In genomic region chr1:161177936-161178244, GRCh38 we compare ENCODE assay signal across 9 cellular contexts. TPM values are rescaled to one million over a fixed set of nuclear protein-coding genes. Genes with fewer than 3 reads are reported as not detected.
DNase-seq lines count a peak whose midpoint lies in the region; ATAC-seq lines count a peak whose summit lies in the region.
"Had no signal": no experiment of that assay in that cellular context is flagged by ENCODE, and none has a peak within 500 bp of the region (broad histone marks: within the 10 kb centered on the region; RNA-seq: fewer than 3 reads in every experiment).

No MANE protein-coding gene starts in this region.

- H3K9me3 Mint-ChIP-seq in activated CD8-positive, alpha-beta T cell treated with anti-CD3 and anti-CD28 coated beads, Interleukin-2, amount 10 ng/mL, durations not matched to agents 7 days and 5 days (ENCODE audit: insufficient read depth) = no peaks in the 10 kb centered on the region
- no peaks in the 10 kb centered on the region for H3K9me3 Mint-ChIP-seq in stimulated activated memory B cell treated with anti-CD40 and anti-IgM and Interleukin-4, amounts not matched to agents 10 μg/mL and 1 μg/mL and 100 μg/mL, for 72 hours

- H3K36me3 Mint-ChIP-seq in activated CD8-positive, alpha-beta T cell treated with anti-CD3 and anti-CD28 coated beads, Interleukin-2, amount 10 ng/mL, durations not matched to agents 7 days and 5 days (ENCODE audit: low read depth) = peaks cover 34% of the 10 kb centered on the region
- peaks cover 30% of the 10 kb centered on the region for H3K36me3 Mint-ChIP-seq in stimulated activated memory B cell treated with anti-CD40 and anti-IgM and Interleukin-4, amounts not matched to agents 10 μg/mL and 1 μg/mL and 100 μg/mL, for 72 hours

- POLR2A ChIA-PET in activated CD8-positive, alpha-beta T cell treated with anti-CD3 and anti-CD28 coated beads, Interleukin-2, amount 10 ng/mL, durations not matched to agents 7 days and 5 days (lab: Charles Lee) = interaction anchor here (0.6 to 2.3 kb wide), 5 partner anchors 8 to 208 kb away, joined by 3 to 46 read pairs (median 12); partner anchors contain the start of genes NDUFS2 and PPOX

- peak overlapping the region; percentile 94 for H3K27ac Mint-ChIP-seq in activated CD8-positive, alpha-beta T cell treated with anti-CD3 and anti-CD28 coated beads, Interleukin-2, amount 10 ng/mL, durations not matched to agents 7 days and 5 days
- peak overlapping the region; percentile 95 for H3K27ac Mint-ChIP-seq in stimulated activated memory B cell treated with anti-CD40 and anti-IgM and Interleukin-4, amounts not matched to agents 10 μg/mL and 1 μg/mL and 100 μg/mL, for 72 hours

- peak overlapping the region; percentile 91 for H3K4me3 ChIP-seq in iPS-11a (ENCODE audit: low read depth, low read length)

- peak overlapping the region; percentile 90 for H3K4me3 Mint-ChIP-seq in activated CD8-positive, alpha-beta T cell treated with anti-CD3 and anti-CD28 coated beads, Interleukin-2, amount 10 ng/mL, durations not matched to agents 7 days and 5 days
- peak overlapping the region; percentile 95 for H3K4me3 Mint-ChIP-seq in stimulated activated memory B cell treated with anti-CD40 and anti-IgM and Interleukin-4, amounts not matched to agents 10 μg/mL and 1 μg/mL and 100 μg/mL, for 72 hours

- DNase-seq in DMS79 treated with DMSO at 0.1 percent for 48 hours (lab: John Stamatoyannopoulos, UW) = peak; percentile 69
- DNase-seq in DMS79 (lab: John Stamatoyannopoulos, UW) = no peak
- no peak for DNase-seq in activated CD8-positive, alpha-beta T cell treated with anti-CD3 and anti-CD28 coated beads, Interleukin-2, amount 10 ng/mL, durations not matched to agents 7 days and 5 days
- no peak for DNase-seq in NCI-H510A treated with DMSO at 0.1 percent for 48 hours (lab: John Stamatoyannopoulos, UW)
- DNase-seq in central memory CD4-positive, alpha-beta T cell = no peak
- no peak for DNase-seq in NK-92 (lab: John Stamatoyannopoulos, UW; ENCODE audit: unreplicated experiment)

- CTCF ChIA-PET in activated CD8-positive, alpha-beta T cell treated with anti-CD3 and anti-CD28 coated beads, Interleukin-2, amount 10 ng/mL, durations not matched to agents 7 days and 5 days (lab: Charles Lee) = interaction anchor here (0.6 to 3.3 kb wide), 4 partner anchors 12 to 132 kb away, joined by 3 to 40 read pairs (median 7); partner anchors contain the start of genes PPOX and USF1

- ATAC-seq in activated CD8-positive, alpha-beta T cell treated with anti-CD3 and anti-CD28 coated beads, Interleukin-2, amount 10 ng/mL, durations not matched to agents 7 days and 5 days = no peak
- no peak for ATAC-seq in stimulated activated memory B cell treated with anti-CD40 and anti-IgM and Interleukin-4, amounts not matched to agents 10 μg/mL and 1 μg/mL and 100 μg/mL, for 72 hours

- H3K4me1 Mint-ChIP-seq in activated CD8-positive, alpha-beta T cell treated with anti-CD3 and anti-CD28 coated beads, Interleukin-2, amount 10 ng/mL, durations not matched to agents 7 days and 5 days (ENCODE audit: low read depth) = peaks cover 62% of the 10 kb centered on the region
- peaks cover 59% of the 10 kb centered on the region for H3K4me1 Mint-ChIP-seq in stimulated activated memory B cell treated with anti-CD40 and anti-IgM and Interleukin-4, amounts not matched to agents 10 μg/mL and 1 μg/mL and 100 μg/mL, for 72 hours

- H3K27me3 Mint-ChIP-seq in activated CD8-positive, alpha-beta T cell treated with anti-CD3 and anti-CD28 coated beads, Interleukin-2, amount 10 ng/mL, durations not matched to agents 7 days and 5 days (ENCODE audit: low read depth) = no peaks in the 10 kb centered on the region
- H3K27me3 Mint-ChIP-seq in stimulated activated memory B cell treated with anti-CD40 and anti-IgM and Interleukin-4, amounts not matched to agents 10 μg/mL and 1 μg/mL and 100 μg/mL, for 72 hours = no peaks in the 10 kb centered on the region

RNA-seq across cellular contexts. Expression of gene B4GALT3, which starts 0.6 kb away (rescaled TPM):
- total RNA-seq in activated CD8-positive, alpha-beta T cell treated with anti-CD3 and anti-CD28 coated beads, Interleukin-2, amount 10 ng/mL, durations not matched to agents 7 days and 5 days = 10 to 100 TPM; 34.2 to 37.0 TPM

RNA-seq across cellular contexts. Expression of gene PPOX, which starts 11.7 kb away (rescaled TPM):
- 10 to 100 TPM; 37.7 to 38.5 TPM for total RNA-seq in activated CD8-positive, alpha-beta T cell treated with anti-CD3 and anti-CD28 coated beads, Interleukin-2, amount 10 ng/mL, durations not matched to agents 7 days and 5 days

RNA-seq across cellular contexts. Expression of gene USP21, which starts 18.6 kb away (rescaled TPM):
- total RNA-seq in activated CD8-positive, alpha-beta T cell treated with anti-CD3 and anti-CD28 coated beads, Interleukin-2, amount 10 ng/mL, durations not matched to agents 7 days and 5 days = 10 to 100 TPM; 29.2 to 32.0 TPM

RNA-seq across cellular contexts. Expression of gene ADAMTS4, which starts 21.0 kb away (rescaled TPM):
- total RNA-seq in activated CD8-positive, alpha-beta T cell treated with anti-CD3 and anti-CD28 coated beads, Interleukin-2, amount 10 ng/mL, durations not matched to agents 7 days and 5 days = 1 to 10 TPM in 1 of 2 experiments, under 1 TPM in 1; 0.82 to 2.1 TPM
- total RNA-seq: A172 had no signal

RNA-seq across cellular contexts. Expression of gene UFC1, which starts 24.1 kb away (rescaled TPM):
- total RNA-seq in activated CD8-positive, alpha-beta T cell treated with anti-CD3 and anti-CD28 coated beads, Interleukin-2, amount 10 ng/mL, durations not matched to agents 7 days and 5 days = 100 to 1,000 TPM; 103 to 104 TPM
